8 cellular contexts compared by ENCODE assay signal in genomic region chr2:161160226-161161073, GRCh38.
DNase-seq lines count a peak whose midpoint lies in the region; ATAC-seq and TF ChIP-seq lines count a peak whose summit lies in the region.

TSS of gene TANK (plus strand) at chr2:161160428. CDS start at chr2:161179663, 19,235 bp downstream.

- no peaks in the 10 kb centered on the region for H3K27me3 ChIP-seq in layer of hippocampus (ENCODE audit: control insufficient read depth, insufficient read depth, low read length)

- H3K27ac ChIP-seq in cingulate gyrus (ENCODE audit: low read depth, low read length) = peak within 1 kb of the TSS; percentile 90
- peak within 1 kb of the TSS; percentile 90 for H3K27ac ChIP-seq in layer of hippocampus (ENCODE audit: low read depth, low read length)

- peak; percentile 93 for TF ChIP-seq POLR2A in GM19193 (IDR thresholded peaks at IDR 0.05; ENCODE audit: extremely low read depth, insufficient read depth, insufficient read length)

- DNase-seq in Ammon's horn (ENCODE audit: low spot score) (peak; percentile 94), NCI-H524 treated with DMSO at 0.1 percent for 48 hours (lab: John Stamatoyannopoulos, UW) (peak; percentile 64)
- DNase-seq in activated CD4-positive, alpha-beta T cell treated with anti-CD3 and anti-CD28 coated beads for 4 hours = peak; percentile 80 to 84
- peak; percentile 73 to 75 for DNase-seq in stimulated activated CD4-positive, alpha-beta T cell treated with anti-CD3 and anti-CD28 coated beads, Interleukin-1b, Interleukin-23, amount 100 ng/mL, for 4 hours (ENCODE audit: low read depth in 2 of 2)

- ATAC-seq in HG03439 (IDR thresholded peaks at IDR 0.05; ENCODE audit: unreplicated experiment) = peak; percentile 85

Comparison
In these comparisons a context has a peak if more than half of its experiments do, and no peak if none do; other contexts are left out.
1. Peak in every context shown above with its lines: DNase-seq, ATAC-seq and H3K27ac ChIP-seq.